In the genomic region with DNA sequence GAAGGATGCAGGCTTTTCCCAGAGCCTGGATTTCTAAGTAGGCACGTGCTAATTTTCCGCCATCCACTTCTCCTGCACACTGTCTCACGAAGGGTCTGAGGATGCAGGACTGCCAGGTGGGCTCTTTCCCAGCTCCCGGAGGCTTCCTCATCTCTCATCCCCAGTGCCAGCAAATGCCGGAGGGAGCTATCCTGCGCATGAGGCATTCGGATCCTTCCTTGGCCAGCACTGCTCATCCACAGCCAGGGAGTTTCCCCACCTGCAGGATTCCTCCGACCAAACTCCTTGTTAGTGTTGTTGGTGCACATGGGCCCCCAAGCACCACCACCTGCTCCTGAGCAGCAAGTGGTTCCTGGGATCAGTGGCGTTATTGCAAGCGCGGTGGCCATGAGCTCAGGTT, we compare ENCODE assay signal across 28 cellular contexts. TPM values are rescaled to one million over a fixed set of nuclear protein-coding genes. Genes with fewer than 3 reads are reported as not detected.
"Had no signal": no experiment of that assay in that cellular context is flagged by ENCODE, and none has a peak within 500 bp of the region (broad histone marks: within the 10 kb centered on the region; RNA-seq: fewer than 3 reads in every experiment).

No MANE protein-coding gene starts in this region.

- DNase-seq: activated CD4-positive, alpha-beta memory T cell treated with anti-CD3 and anti-CD28 coated beads for 36 hours; activated CD4-positive, alpha-beta T cell treated with anti-CD3 and anti-CD28 coated beads for 4 hours; activated CD4-positive, CD25-positive, alpha-beta regulatory T cell; activated gamma-delta T cell; anterior cingulate cortex; body of pancreas; effector memory CD8-positive, alpha-beta T cell; gastrocnemius medialis; hippocampal formation; left lung; mammary epithelial cell; midbrain; sigmoid colon; stimulated activated CD4-positive, alpha-beta T cell treated with anti-CD3 and anti-CD28 coated beads, Interleukin-2, amount 100 ng/mL, for 48 hours; stimulated activated CD8-positive, alpha-beta memory T cell treated with anti-CD3 and anti-CD28 coated beads, Interleukin-4, amount 100 ng/mL, for 48 hours; stimulated activated naive B cell treated with anti-CD40 and anti-IgM and Interleukin-4, amounts not matched to agents 10 μg/mL and 1 μg/mL and 100 μg/mL, for 72 hours; T-helper 17 cell; upper lobe of left lung had no signal

- H3K27ac Mint-ChIP-seq: activated CD4-positive, alpha-beta memory T cell treated with anti-CD3 and anti-CD28 coated beads for 36 hours; activated naive CD4-positive, alpha-beta T cell treated with anti-CD3 and anti-CD28 coated beads, Interleukin-2, amount 50 U/mL, for 24 hours; activated T-helper 1 cell treated with anti-CD3 and anti-CD28 coated beads, Interleukin-12 subunit alpha, Interleukin-12 subunit beta, Interleukin-2, Interleukin-4 antibody, amounts not matched to agents 30 ng/mL and 10 ng/mL and 1 ng/mL, durations not matched to agents 14 hours and 24 hours and 36 hours; effector memory CD8-positive, alpha-beta T cell; natural killer cell treated with Interleukin-12 subunit alpha and Interleukin-12 subunit beta and Interleukin-15 and Interleukin-18, amount 100 ng/mL, for 72 hours; stimulated activated naive B cell treated with anti-CD40 and anti-IgM and Interleukin-4, amounts not matched to agents 10 μg/mL and 1 μg/mL and 100 μg/mL, for 72 hours; T-helper 17 cell had no signal

- H3K36me3 ChIP-seq: cardiac muscle cell, gastrocnemius medialis, left lung, neutrophil, sigmoid colon, upper lobe of left lung had no signal

- H3K9me3 ChIP-seq: body of pancreas, gastrocnemius medialis, left lung, neutrophil, upper lobe of left lung had no signal

- ATAC-seq: body of pancreas; effector memory CD8-positive, alpha-beta T cell; esophagus mucosa; gastrocnemius medialis; left lung; natural killer cell treated with Interleukin-12 subunit alpha and Interleukin-12 subunit beta and Interleukin-15 and Interleukin-18, amount 100 ng/mL, for 72 hours; stimulated activated naive B cell treated with anti-CD40 and anti-IgM and Interleukin-4, amounts not matched to agents 10 μg/mL and 1 μg/mL and 100 μg/mL, for 72 hours; T-helper 17 cell had no signal

- H3K27me3 Mint-ChIP-seq: natural killer cell treated with Interleukin-12 subunit alpha and Interleukin-12 subunit beta and Interleukin-15 and Interleukin-18, amount 100 ng/mL, for 72 hours had no signal

- H3K4me1 Mint-ChIP-seq: activated naive CD4-positive, alpha-beta T cell treated with anti-CD3 and anti-CD28 coated beads, Interleukin-2, amount 50 U/mL, for 24 hours had no signal

- H3K27ac ChIP-seq: cardiac muscle cell, gastrocnemius medialis, left lung, neutrophil, parathyroid adenoma, sigmoid colon, upper lobe of left lung had no signal

- H3K4me3 Mint-ChIP-seq: activated CD4-positive, alpha-beta memory T cell treated with anti-CD3 and anti-CD28 coated beads for 36 hours; activated naive CD4-positive, alpha-beta T cell treated with anti-CD3 and anti-CD28 coated beads, Interleukin-2, amount 50 U/mL, for 24 hours; activated T-helper 1 cell treated with anti-CD3 and anti-CD28 coated beads, Interleukin-12 subunit alpha, Interleukin-12 subunit beta, Interleukin-2, Interleukin-4 antibody, amounts not matched to agents 30 ng/mL and 10 ng/mL and 1 ng/mL, durations not matched to agents 14 hours and 24 hours and 36 hours; effector memory CD8-positive, alpha-beta T cell; natural killer cell treated with Interleukin-12 subunit alpha and Interleukin-12 subunit beta and Interleukin-15 and Interleukin-18, amount 100 ng/mL, for 72 hours; stimulated activated naive B cell treated with anti-CD40 and anti-IgM and Interleukin-4, amounts not matched to agents 10 μg/mL and 1 μg/mL and 100 μg/mL, for 72 hours; T-helper 17 cell had no signal

- H3K9me3 Mint-ChIP-seq: activated CD4-positive, alpha-beta memory T cell treated with anti-CD3 and anti-CD28 coated beads for 36 hours; activated naive CD4-positive, alpha-beta T cell treated with anti-CD3 and anti-CD28 coated beads, Interleukin-2, amount 50 U/mL, for 24 hours; activated T-helper 1 cell treated with anti-CD3 and anti-CD28 coated beads, Interleukin-12 subunit alpha, Interleukin-12 subunit beta, Interleukin-2, Interleukin-4 antibody, amounts not matched to agents 30 ng/mL and 10 ng/mL and 1 ng/mL, durations not matched to agents 14 hours and 24 hours and 36 hours; effector memory CD8-positive, alpha-beta T cell; natural killer cell treated with Interleukin-12 subunit alpha and Interleukin-12 subunit beta and Interleukin-15 and Interleukin-18, amount 100 ng/mL, for 72 hours; stimulated activated naive B cell treated with anti-CD40 and anti-IgM and Interleukin-4, amounts not matched to agents 10 μg/mL and 1 μg/mL and 100 μg/mL, for 72 hours had no signal

- H3K4me1 ChIP-seq: gastrocnemius medialis, left lung, parathyroid adenoma, sigmoid colon, upper lobe of left lung had no signal

- H3K27me3 ChIP-seq: body of pancreas, cardiac muscle cell, left lung, neutrophil, sigmoid colon, upper lobe of left lung had no signal

- H3K36me3 Mint-ChIP-seq: activated CD4-positive, alpha-beta memory T cell treated with anti-CD3 and anti-CD28 coated beads for 36 hours; activated naive CD4-positive, alpha-beta T cell treated with anti-CD3 and anti-CD28 coated beads, Interleukin-2, amount 50 U/mL, for 24 hours; natural killer cell treated with Interleukin-12 subunit alpha and Interleukin-12 subunit beta and Interleukin-15 and Interleukin-18, amount 100 ng/mL, for 72 hours; stimulated activated naive B cell treated with anti-CD40 and anti-IgM and Interleukin-4, amounts not matched to agents 10 μg/mL and 1 μg/mL and 100 μg/mL, for 72 hours had no signal

- H3K4me3 ChIP-seq: body of pancreas, cardiac muscle cell, gastrocnemius medialis, left lung, sigmoid colon, smooth muscle cell, upper lobe of left lung had no signal

RNA-seq across cellular contexts. Expression of a gene that starts 5.0 kb away (rescaled TPM):
- total RNA-seq: activated CD4-positive, alpha-beta memory T cell treated with anti-CD3 and anti-CD28 coated beads for 36 hours; activated T-helper 1 cell treated with anti-CD3 and anti-CD28 coated beads, Interleukin-12 subunit alpha, Interleukin-12 subunit beta, Interleukin-2, Interleukin-4 antibody, amounts not matched to agents 30 ng/mL and 10 ng/mL and 1 ng/mL, durations not matched to agents 14 hours and 24 hours and 36 hours; cardiac muscle cell; dermis microvascular lymphatic vessel endothelial cell; endothelial cell of umbilical vein; esophagus mucosa; gastrocnemius medialis; left lung; sigmoid colon; smooth muscle cell; upper lobe of left lung had no signal
